Comparison of ENCODE assay signal across 9 cellular contexts in the genomic region with DNA sequence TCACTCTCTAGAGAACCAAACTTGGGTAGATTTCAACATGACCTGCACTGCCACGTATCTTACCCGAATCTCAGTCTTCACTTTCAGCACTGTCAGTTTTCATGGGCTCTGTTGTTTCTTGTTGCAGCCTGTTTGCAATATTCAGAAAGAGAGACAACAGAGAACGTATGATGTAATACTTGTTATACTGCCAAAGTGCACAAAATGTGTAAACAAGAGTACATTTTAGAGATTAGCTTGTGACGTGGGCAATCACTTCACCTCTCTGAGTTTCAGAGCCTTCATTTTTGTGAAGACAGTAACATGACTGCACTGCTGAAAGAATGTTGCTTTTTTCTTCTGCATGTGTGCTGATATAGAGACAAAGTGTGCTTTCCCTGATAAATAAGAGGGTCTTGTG. TPM values are rescaled to one million over a fixed set of nuclear protein-coding genes. Genes with fewer than 3 reads are reported as not detected.
DNase-seq lines count a peak whose midpoint lies in the region; ATAC-seq, FAIRE-seq and TF ChIP-seq lines count a peak whose summit lies in the region.
"Not testable (repeated sequence)": the region's sequence is repeated elsewhere in the genome, so short reads cannot be mapped to it uniquely, and the experiment has no call there.
"Had no signal": no experiment of that assay in that cellular context is flagged by ENCODE, and none has a peak within 500 bp of the region (broad histone marks: within the 10 kb centered on the region; RNA-seq: fewer than 3 reads in every experiment).

No MANE protein-coding gene starts in this region.

- H4K20me1 ChIP-seq in keratinocyte (ENCODE audit: control insufficient read depth, extremely low read depth, insufficient read depth, low read length), result not testable (repeated sequence)

- TF ChIP-seq EP300 in gastroesophageal sphincter (IDR thresholded peaks at IDR 0.05); stomach (IDR thresholded peaks at IDR 0.05): not testable (repeated sequence)

- ATAC-seq in gastroesophageal sphincter (peak; percentile 72), lung (ENCODE audit: insufficient read depth, low FRiP score) (peak; percentile 21)

- dilution Hi-C loops in keratinocyte (cut with MboI; ENCODE audit: extremely low pct_ligation_motif_present, low sequenced_read_pairs), result not testable (repeated sequence)

- H3K4me1 ChIP-seq in gastroesophageal sphincter; keratinocyte (ENCODE audit: control insufficient read depth, extremely low read depth, insufficient read depth, low read length); lung (ENCODE audit: control insufficient read depth in 2 of 2, insufficient read depth in 2 of 2, low read length in 2 of 2): not testable (repeated sequence)
- H3K4me1 ChIP-seq in stomach, result peaks cover 5 to 18% (median 6%) of the 10 kb centered on the region in 4 donors

- H2AFZ ChIP-seq in keratinocyte (ENCODE audit: control insufficient read depth, low read length), result not testable (repeated sequence)

- H3K27me3 ChIP-seq in gastroesophageal sphincter; keratinocyte (ENCODE audit: control insufficient read depth, extremely low read depth, insufficient read depth, low read length); lung (ENCODE audit: control insufficient read depth, insufficient read depth); stomach: not testable (repeated sequence)

- 40 to 69% methylated on average over 3 to 4 of the region's 4 CpGs for WGBS in gastroesophageal sphincter (ENCODE audit: low coverage in 1 of 2), 2 donors
- WGBS in lung, 2 donors, result 50 to 81% methylated on average over 4 of the region's 4 CpGs
- 16 to 35% (median 33%) methylated on average over 4 of the region's 4 CpGs for WGBS in stomach, 5 donors

- H3K4me2 ChIP-seq in keratinocyte (ENCODE audit: control insufficient read depth, extremely low read depth, insufficient read depth, low read depth, low read length), result not testable (repeated sequence)

- DNase-seq in DMS53 (lab: John Stamatoyannopoulos, UW) (peak; percentile 64), NCI-H460 (ENCODE audit: extremely low read depth, low read depth) (peak; percentile 20), epithelial cell of esophagus (ENCODE audit: low read depth) (peak; percentile 27)
- not testable (repeated sequence) for DNase-seq in keratinocyte (ENCODE audit: low read depth, low spot score); lung (ENCODE audit: low spot score); stomach

- not testable (repeated sequence) for H3K4me3 ChIP-seq in epithelial cell of esophagus (ENCODE audit: low read length); gastroesophageal sphincter; keratinocyte (ENCODE audit: control insufficient read depth in 2 of 3, extremely low read depth in 1 of 3, insufficient read depth in 2 of 3, low read depth in 1 of 3, low read length in 3 of 3); lung; stomach

- not testable (repeated sequence) for TF ChIP-seq CTCF in epithelial cell of esophagus (IDR thresholded peaks at IDR 0.05; ENCODE audit: insufficient read depth, low read depth, low read length, missing control alignments); gastroesophageal sphincter (IDR thresholded peaks at IDR 0.05); keratinocyte (optimal IDR thresholded peaks at IDR 0.05 in 1 of 3, IDR thresholded peaks at IDR 0.05 in 1 of 3, conservative IDR thresholded peaks at IDR 0.05 in 1 of 3; ENCODE audit: extremely low read depth in 1 of 3, insufficient read depth in 2 of 3, low read length in 3 of 3); lung (IDR thresholded peaks at IDR 0.05; ENCODE audit: control extremely low read depth, extremely low read depth); stomach (IDR thresholded peaks at IDR 0.05)

- FAIRE-seq in keratinocyte (lab: Jason Lieb, UNC), result peak; percentile 66

- H3K79me2 ChIP-seq in keratinocyte (ENCODE audit: control insufficient read depth, insufficient read depth, low read length), result not testable (repeated sequence)

- H3K27ac ChIP-seq in angular gyrus (ENCODE audit: low read depth, low read length) (peak overlapping the region; percentile 94), gastroesophageal sphincter (peak overlapping the region in 1 of 4 donors; percentile 12), stomach (peak overlapping the region; percentile 24 to 64 (median 46))
- H3K27ac ChIP-seq in keratinocyte (ENCODE audit: control insufficient read depth, insufficient read depth, low read length); lung (ENCODE audit: low read depth in 1 of 2, low read length in 1 of 2): not testable (repeated sequence)

- H3K9me1 ChIP-seq in keratinocyte (ENCODE audit: control insufficient read depth, extremely low read depth, insufficient read depth, low read length), result not testable (repeated sequence)

- H3K36me3 ChIP-seq in gastroesophageal sphincter (peaks cover 0 to 17% of the 10 kb centered on the region in 2 donors), stomach (peaks cover 0 to 12% (median 0%) of the 10 kb centered on the region in 4 donors)
- not testable (repeated sequence) for H3K36me3 ChIP-seq in keratinocyte (ENCODE audit: control insufficient read depth in 2 of 2, extremely low read depth in 1 of 2, insufficient read depth in 2 of 2, low read length in 2 of 2); lung (ENCODE audit: control insufficient read depth in 2 of 2, insufficient read depth in 2 of 2, low read length in 2 of 2)

- peaks cover 0 to 12% (median 0%) of the 10 kb centered on the region in 3 donors for H3K9me3 ChIP-seq in gastroesophageal sphincter
- H3K9me3 ChIP-seq in keratinocyte (ENCODE audit: control insufficient read depth, low read depth, low read length); lung (ENCODE audit: control insufficient read depth in 2 of 2, insufficient read depth in 1 of 2, low read length in 1 of 2); stomach: not testable (repeated sequence)

- TF ChIP-seq POLR2A in gastroesophageal sphincter (IDR thresholded peaks at IDR 0.05); stomach (IDR thresholded peaks at IDR 0.05): not testable (repeated sequence)

- not testable (repeated sequence) for H3K9ac ChIP-seq in keratinocyte (ENCODE audit: control insufficient read depth, extremely low read depth, insufficient read depth, low read length)

- intact Hi-C loops in stomach (cut with DNase I; ENCODE audit: low total_unique reads), result not testable (repeated sequence)

RNA-seq across cellular contexts. Expression of gene TPPP, which starts 23.6 kb away (rescaled TPM):
- total RNA-seq in NCI-H460 (2014; rRNA removed; shearing (Covaris generic)), result 0.54 and 0.63 TPM in 2 replicates
- 0.13 and 0.45 TPM in 2 replicates for polyA plus RNA-seq in NCI-H460 (2014; cell fraction: nucleus; rRNA removed)
- total RNA-seq in gastroesophageal sphincter, result 10 to 100 TPM; 13.3 to 42.8 (median 32.0) TPM
- 0.88 to 2.5 TPM (median 1.1 TPM) in 3 replicates for polyA plus RNA-seq in keratinocyte
- 1.4 TPM for polyA plus RNA-seq in keratinocyte (2011; ENCODE audit: low read depth)
- polyA plus RNA-seq in keratinocyte (2011; cell fraction: cytosol; rRNA removed), result 1.5 and 2.7 TPM in 2 replicates
- polyA plus RNA-seq in keratinocyte (2011; cell fraction: nucleus; rRNA removed), result 3.6 and 4.5 TPM in 2 replicates
- polyA plus RNA-seq in keratinocyte (2012; ENCODE audit: low replicate concordance), result 1.6 and 2.7 TPM in 2 replicates
- polyA minus RNA-seq in keratinocyte, result 1.9 to 4.3 TPM (median 2.6 TPM) in 3 replicates
- polyA minus RNA-seq in keratinocyte (2011; cell fraction: cytosol; rRNA and poly(A)+ RNA removed), result 5.9 TPM
- 4.0 and 4.1 TPM in 2 replicates for polyA minus RNA-seq in keratinocyte (2011; cell fraction: nucleus; rRNA and poly(A)+ RNA removed)
- total RNA-seq in lung, result 10 to 100 TPM in 1 of 2 donors, 1 to 10 TPM in 1; 6.4 to 24.1 TPM
- polyA plus RNA-seq in lung, result 1 to 10 TPM; 3.7 to 5.2 TPM
- 10 to 100 TPM in 1 of 5 donors, 1 to 10 TPM in 4; 2.4 to 11.0 (median 5.2) TPM for total RNA-seq in stomach
- 1 to 10 TPM; 1.2 to 1.7 (median 1.3) TPM for polyA plus RNA-seq in stomach
- total RNA-seq: OCI-LY7 had no signal
